2 cellular contexts compared by ENCODE assay signal in the genomic region with DNA sequence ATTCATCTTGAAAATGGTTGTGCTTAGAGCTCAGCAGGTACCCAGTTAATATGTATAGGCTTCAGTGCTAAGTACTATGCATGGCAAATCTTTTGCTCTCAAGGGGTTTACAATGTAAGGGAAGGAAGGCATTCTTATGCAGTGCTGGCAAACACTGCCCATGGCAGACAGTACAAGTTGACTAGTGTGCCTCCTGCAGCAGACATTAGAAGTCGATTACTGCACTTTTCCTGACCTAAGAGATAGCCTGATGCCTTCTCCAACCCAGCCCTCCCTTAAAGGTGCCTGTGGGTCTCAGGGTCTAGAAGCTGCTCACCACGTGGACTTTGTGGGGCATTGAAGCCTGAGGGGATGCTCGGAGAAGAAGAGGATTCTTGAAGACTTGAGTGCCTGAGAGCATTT.
TF ChIP-seq lines count a peak whose summit lies in the region.

No MANE protein-coding gene starts in this region.

TF ChIP-seq in GM23338, 12 proteins besides CTCF, POLR2A, EP300 and RAD21 (continues in another document):
- TF ChIP-seq EZH2 (IDR thresholded peaks at IDR 0.05; ENCODE audit: low read depth, unreplicated experiment) (no peak), ZNF331 (CRISPR knock-in tag; IDR thresholded peaks at IDR 0.05; ENCODE audit: low read depth) (no peak), EZH2phosphoT487 (IDR thresholded peaks at IDR 0.05; ENCODE audit: unreplicated experiment) (no peak), ZNF114 (CRISPR knock-in tag; IDR thresholded peaks at IDR 0.05) (no peak), STAT1 (IDR thresholded peaks at IDR 0.05; ENCODE audit: unreplicated experiment) (no peak), NANOG (IDR thresholded peaks at IDR 0.05; ENCODE audit: borderline replicate concordance) (peak; percentile 99), POLR2AphosphoS5 (IDR thresholded peaks at IDR 0.05; ENCODE audit: low read depth) (peak; percentile 31; the same call in 1 of the 2 replicates)
- TF ChIP-seq, protein P1, sequence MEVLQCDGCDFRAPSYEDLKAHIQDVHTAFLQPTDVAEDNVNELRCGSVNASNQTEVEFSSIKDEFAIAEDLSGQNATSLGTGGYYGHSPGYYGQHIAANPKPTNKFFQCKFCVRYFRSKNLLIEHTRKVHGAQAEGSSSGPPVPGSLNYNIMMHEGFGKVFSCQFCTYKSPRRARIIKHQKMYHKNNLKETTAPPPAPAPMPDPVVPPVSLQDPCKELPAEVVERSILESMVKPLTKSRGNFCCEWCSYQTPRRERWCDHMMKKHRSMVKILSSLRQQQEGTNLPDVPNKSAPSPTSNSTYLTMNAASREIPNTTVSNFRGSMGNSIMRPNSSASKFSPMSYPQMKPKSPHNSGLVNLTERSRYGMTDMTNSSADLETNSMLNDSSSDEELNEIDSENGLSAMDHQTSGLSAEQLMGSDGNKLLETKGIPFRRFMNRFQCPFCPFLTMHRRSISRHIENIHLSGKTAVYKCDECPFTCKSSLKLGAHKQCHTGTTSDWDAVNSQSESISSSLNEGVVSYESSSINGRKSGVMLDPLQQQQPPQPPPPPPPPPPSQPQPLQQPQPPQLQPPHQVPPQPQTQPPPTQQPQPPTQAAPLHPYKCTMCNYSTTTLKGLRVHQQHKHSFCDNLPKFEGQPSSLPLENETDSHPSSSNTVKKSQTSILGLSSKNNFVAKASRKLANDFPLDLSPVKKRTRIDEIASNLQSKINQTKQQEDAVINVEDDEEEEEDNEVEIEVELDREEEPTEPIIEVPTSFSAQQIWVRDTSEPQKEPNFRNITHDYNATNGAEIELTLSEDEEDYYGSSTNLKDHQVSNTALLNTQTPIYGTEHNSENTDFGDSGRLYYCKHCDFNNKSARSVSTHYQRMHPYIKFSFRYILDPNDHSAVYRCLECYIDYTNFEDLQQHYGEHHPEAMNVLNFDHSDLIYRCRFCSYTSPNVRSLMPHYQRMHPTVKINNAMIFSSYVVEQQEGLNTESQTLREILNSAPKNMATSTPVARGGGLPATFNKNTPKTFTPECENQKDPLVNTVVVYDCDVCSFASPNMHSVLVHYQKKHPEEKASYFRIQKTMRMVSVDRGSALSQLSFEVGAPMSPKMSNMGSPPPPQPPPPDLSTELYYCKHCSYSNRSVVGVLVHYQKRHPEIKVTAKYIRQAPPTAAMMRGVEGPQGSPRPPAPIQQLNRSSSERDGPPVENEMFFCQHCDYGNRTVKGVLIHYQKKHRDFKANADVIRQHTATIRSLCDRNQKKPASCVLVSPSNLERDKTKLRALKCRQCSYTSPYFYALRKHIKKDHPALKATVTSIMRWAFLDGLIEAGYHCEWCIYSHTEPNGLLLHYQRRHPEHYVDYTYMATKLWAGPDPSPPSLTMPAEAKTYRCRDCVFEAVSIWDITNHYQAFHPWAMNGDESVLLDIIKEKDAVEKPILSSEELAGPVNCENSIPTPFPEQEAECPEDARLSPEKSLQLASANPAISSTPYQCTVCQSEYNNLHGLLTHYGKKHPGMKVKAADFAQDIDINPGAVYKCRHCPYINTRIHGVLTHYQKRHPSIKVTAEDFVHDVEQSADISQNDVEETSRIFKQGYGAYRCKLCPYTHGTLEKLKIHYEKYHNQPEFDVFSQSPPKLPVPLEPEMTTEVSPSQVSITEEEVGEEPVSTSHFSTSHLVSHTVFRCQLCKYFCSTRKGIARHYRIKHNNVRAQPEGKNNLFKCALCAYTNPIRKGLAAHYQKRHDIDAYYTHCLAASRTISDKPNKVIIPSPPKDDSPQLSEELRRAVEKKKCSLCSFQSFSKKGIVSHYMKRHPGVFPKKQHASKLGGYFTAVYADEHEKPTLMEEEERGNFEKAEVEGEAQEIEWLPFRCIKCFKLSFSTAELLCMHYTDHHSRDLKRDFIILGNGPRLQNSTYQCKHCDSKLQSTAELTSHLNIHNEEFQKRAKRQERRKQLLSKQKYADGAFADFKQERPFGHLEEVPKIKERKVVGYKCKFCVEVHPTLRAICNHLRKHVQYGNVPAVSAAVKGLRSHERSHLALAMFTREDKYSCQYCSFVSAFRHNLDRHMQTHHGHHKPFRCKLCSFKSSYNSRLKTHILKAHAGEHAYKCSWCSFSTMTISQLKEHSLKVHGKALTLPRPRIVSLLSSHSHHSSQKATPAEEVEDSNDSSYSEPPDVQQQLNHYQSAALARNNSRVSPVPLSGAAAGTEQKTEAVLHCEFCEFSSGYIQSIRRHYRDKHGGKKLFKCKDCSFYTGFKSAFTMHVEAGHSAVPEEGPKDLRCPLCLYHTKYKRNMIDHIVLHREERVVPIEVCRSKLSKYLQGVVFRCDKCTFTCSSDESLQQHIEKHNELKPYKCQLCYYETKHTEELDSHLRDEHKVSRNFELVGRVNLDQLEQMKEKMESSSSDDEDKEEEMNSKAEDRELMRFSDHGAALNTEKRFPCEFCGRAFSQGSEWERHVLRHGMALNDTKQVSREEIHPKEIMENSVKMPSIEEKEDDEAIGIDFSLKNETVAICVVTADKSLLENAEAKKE (CRISPR knock-in tag; IDR thresholded peaks at IDR 0.05), result 0 out of 2 replicates have a peak, but pooled peaks have one; percentile 12
- TF ChIP-seq, protein P2, sequence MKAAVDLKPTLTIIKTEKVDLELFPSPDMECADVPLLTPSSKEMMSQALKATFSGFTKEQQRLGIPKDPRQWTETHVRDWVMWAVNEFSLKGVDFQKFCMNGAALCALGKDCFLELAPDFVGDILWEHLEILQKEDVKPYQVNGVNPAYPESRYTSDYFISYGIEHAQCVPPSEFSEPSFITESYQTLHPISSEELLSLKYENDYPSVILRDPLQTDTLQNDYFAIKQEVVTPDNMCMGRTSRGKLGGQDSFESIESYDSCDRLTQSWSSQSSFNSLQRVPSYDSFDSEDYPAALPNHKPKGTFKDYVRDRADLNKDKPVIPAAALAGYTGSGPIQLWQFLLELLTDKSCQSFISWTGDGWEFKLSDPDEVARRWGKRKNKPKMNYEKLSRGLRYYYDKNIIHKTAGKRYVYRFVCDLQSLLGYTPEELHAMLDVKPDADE (IDR thresholded peaks at IDR 0.05), result 0 out of 2 replicates have a peak, but pooled peaks have one; percentile 31

TF ChIP-seq in IMR-90, 13 proteins besides CTCF, POLR2A, EP300 and RAD21:
- no peak for TF ChIP-seq BHLHE40 (IDR thresholded peaks at IDR 0.05; ENCODE audit: low read depth, low read length)
- TF ChIP-seq RCOR1 (IDR thresholded peaks at IDR 0.05; ENCODE audit: insufficient replicate concordance, low read length), result no peak
- no peak for TF ChIP-seq NFE2L2 (IDR thresholded peaks at IDR 0.05; ENCODE audit: low read depth, low read length)
- TF ChIP-seq, protein P3, sequence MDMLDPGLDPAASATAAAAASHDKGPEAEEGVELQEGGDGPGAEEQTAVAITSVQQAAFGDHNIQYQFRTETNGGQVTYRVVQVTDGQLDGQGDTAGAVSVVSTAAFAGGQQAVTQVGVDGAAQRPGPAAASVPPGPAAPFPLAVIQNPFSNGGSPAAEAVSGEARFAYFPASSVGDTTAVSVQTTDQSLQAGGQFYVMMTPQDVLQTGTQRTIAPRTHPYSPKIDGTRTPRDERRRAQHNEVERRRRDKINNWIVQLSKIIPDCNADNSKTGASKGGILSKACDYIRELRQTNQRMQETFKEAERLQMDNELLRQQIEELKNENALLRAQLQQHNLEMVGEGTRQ (IDR thresholded peaks at IDR 0.05; ENCODE audit: low read depth, low read length), result no peak
- TF ChIP-seq, protein P4, sequence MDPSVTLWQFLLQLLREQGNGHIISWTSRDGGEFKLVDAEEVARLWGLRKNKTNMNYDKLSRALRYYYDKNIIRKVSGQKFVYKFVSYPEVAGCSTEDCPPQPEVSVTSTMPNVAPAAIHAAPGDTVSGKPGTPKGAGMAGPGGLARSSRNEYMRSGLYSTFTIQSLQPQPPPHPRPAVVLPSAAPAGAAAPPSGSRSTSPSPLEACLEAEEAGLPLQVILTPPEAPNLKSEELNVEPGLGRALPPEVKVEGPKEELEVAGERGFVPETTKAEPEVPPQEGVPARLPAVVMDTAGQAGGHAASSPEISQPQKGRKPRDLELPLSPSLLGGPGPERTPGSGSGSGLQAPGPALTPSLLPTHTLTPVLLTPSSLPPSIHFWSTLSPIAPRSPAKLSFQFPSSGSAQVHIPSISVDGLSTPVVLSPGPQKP (IDR thresholded peaks at IDR 0.05; ENCODE audit: borderline replicate concordance, low read depth, low read length), result no peak
- no peak for TF ChIP-seq RFX5 (IDR thresholded peaks at IDR 0.05; ENCODE audit: low read depth, low read length)
- TF ChIP-seq MXI1 (IDR thresholded peaks at IDR 0.05; ENCODE audit: borderline replicate concordance, low read depth, low read length), result no peak
- TF ChIP-seq MAFK (IDR thresholded peaks at IDR 0.05; ENCODE audit: low read depth, low read length), result no peak
- TF ChIP-seq CHD1 (IDR thresholded peaks at IDR 0.05; ENCODE audit: low read depth, low read length), result no peak
- no peak for TF ChIP-seq MAZ (IDR thresholded peaks at IDR 0.05; ENCODE audit: borderline replicate concordance, low read depth, low read length)
- TF ChIP-seq SMC3 (IDR thresholded peaks at IDR 0.05; ENCODE audit: low read depth, low read length), result no peak
- no peak for TF ChIP-seq CEBPB (IDR thresholded peaks at IDR 0.05; ENCODE audit: low read depth, low read length)
